Comparison of ENCODE assay signal across 1 cellular context in genomic region chr17:76531501-76532038, GRCh38.
TF ChIP-seq lines count a peak whose summit lies in the region.

No MANE protein-coding gene starts in this region.

TF ChIP-seq in H1, 55 proteins besides CTCF, POLR2A, EP300 and RAD21:
- no peak for TF ChIP-seq TBP (IDR thresholded peaks at IDR 0.05; ENCODE audit: low read depth, low read length)
- TF ChIP-seq NANOG (IDR thresholded peaks at IDR 0.05; ENCODE audit: insufficient read depth, low read depth, low read length, poor library complexity, severe bottlenecking): no peak
- no peak for TF ChIP-seq FOSL1 (IDR thresholded peaks at IDR 0.05; ENCODE audit: insufficient read depth, low read depth, low read length)
- TF ChIP-seq SIX5 (IDR thresholded peaks at IDR 0.05; ENCODE audit: low read depth, low read length): no peak
- no peak for TF ChIP-seq SP4 (IDR thresholded peaks at IDR 0.05; ENCODE audit: low read length)
- TF ChIP-seq BRCA1 (IDR thresholded peaks at IDR 0.05; ENCODE audit: low read depth, low read length): no peak
- TF ChIP-seq CBX5 (IDR thresholded peaks at IDR 0.05; ENCODE audit: low read depth, low read length): no peak
- no peak for TF ChIP-seq ATF3 (IDR thresholded peaks at IDR 0.05; ENCODE audit: insufficient read depth, low read depth, low read length)
- no peak for TF ChIP-seq SAP30 (IDR thresholded peaks at IDR 0.05; ENCODE audit: insufficient read depth, insufficient replicate concordance, low read length)
- TF ChIP-seq CHD2 (IDR thresholded peaks at IDR 0.05; ENCODE audit: low read length): no peak
